Comparison of ENCODE assay signal across 22 cellular contexts in the genomic region with DNA sequence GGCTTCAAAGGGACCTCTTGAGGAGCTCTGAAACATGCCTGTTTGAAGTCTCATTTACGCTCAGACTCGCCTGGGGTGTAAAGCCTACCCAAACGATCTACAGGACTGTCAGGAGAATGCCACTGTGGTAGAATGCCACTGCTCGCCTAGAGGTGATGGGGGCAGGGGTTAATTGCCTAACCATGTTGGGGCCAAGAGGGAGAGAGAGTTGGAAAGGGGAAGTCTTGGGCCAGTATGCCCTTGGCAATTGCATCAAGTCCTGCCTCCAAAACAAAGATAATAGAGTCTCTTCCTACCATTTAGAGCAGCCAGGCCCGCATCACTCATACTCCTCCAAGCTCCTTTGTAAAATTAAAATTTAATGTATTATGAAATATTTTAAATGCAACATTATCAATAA. TPM values are rescaled to one million over a fixed set of nuclear protein-coding genes. Genes with fewer than 3 reads are reported as not detected.
A peak's percentile ranks its signal among the peaks of the same experiment; 100 is the strongest.
DNase-seq lines count a peak whose midpoint lies in the region; ATAC-seq and TF ChIP-seq lines count a peak whose summit lies in the region.
"Had no signal": no experiment of that assay in that cellular context is flagged by ENCODE, and none has a peak within 500 bp of the region (broad histone marks: within the 10 kb centered on the region; RNA-seq: fewer than 3 reads in every experiment).

No MANE protein-coding gene starts in this region.

- H3K27ac ChIP-seq in HL-60 (replicated peaks) (no peak overlapping the region; the same call in 1 of the 2 replicates), mesenchymal stem cell (ENCODE audit: low read length, poor library complexity, severe bottlenecking) (no peak overlapping the region)
- H3K27ac ChIP-seq: BLaER1 treated with 17β-estradiol and CSF1 and Interleukin-3, amounts not matched to agents 10 nM and 100 nM had no signal

- TF ChIP-seq CTCF in HL-60 (IDR thresholded peaks at IDR 0.05; ENCODE audit: insufficient read depth, low read length), result no peak

- H3K4ac ChIP-seq in mesenchymal stem cell (ENCODE audit: low read depth in 1 of 2, low read length in 2 of 2), result peak overlapping the region; percentile 13 to 57

- H3K27me3 ChIP-seq in HL-60 (ENCODE audit: insufficient read depth, poor library complexity, severe bottlenecking) (no peaks in the 10 kb centered on the region), mesenchymal stem cell (ENCODE audit: control insufficient read depth in 1 of 2, insufficient read depth in 1 of 2, low read length in 2 of 2) (no peaks in the 10 kb centered on the region)
- H3K27me3 ChIP-seq: BLaER1 treated with 17β-estradiol and CSF1 and Interleukin-3, amounts not matched to agents 10 nM and 100 nM; MG63 had no signal

- peak overlapping the region in 1 of 2 experiments; percentile 99 for H2BK12ac ChIP-seq in mesenchymal stem cell (ENCODE audit: low read length in 2 of 2)

- peak overlapping the region; percentile 44 to 82 for H3K18ac ChIP-seq in mesenchymal stem cell (ENCODE audit: low read depth in 1 of 2, low read length in 2 of 2)

- no peaks in the 10 kb centered on the region for H3K9me3 ChIP-seq in mesenchymal stem cell (ENCODE audit: control insufficient read depth, low read length)
- H3K9me3 ChIP-seq: BLaER1 treated with 17β-estradiol and CSF1 and Interleukin-3, amounts not matched to agents 10 nM and 100 nM; MG63 had no signal

- H2BK120ac ChIP-seq in mesenchymal stem cell (ENCODE audit: low read depth, low read length), result no peak overlapping the region

- H2BK5ac ChIP-seq in mesenchymal stem cell (ENCODE audit: low read depth, low read length, poor library complexity, severe bottlenecking), result no peak overlapping the region

- ATAC-seq in GM18517 (IDR thresholded peaks at IDR 0.05; ENCODE audit: unreplicated experiment), result no peak
- no peak for ATAC-seq in GM21381 (IDR thresholded peaks at IDR 0.05; ENCODE audit: unreplicated experiment)
- ATAC-seq: CD8-positive, alpha-beta T cell; GM12878; SK-N-SH treated with all-trans-retinoic acid at 6 μM for 48 hours had no signal

- 71% methylated on average over 4 of the region's 5 CpGs for WGBS in mesenchymal stem cell

- peak overlapping the region in 1 of 2 experiments; percentile 97 for H3K14ac ChIP-seq in mesenchymal stem cell (ENCODE audit: low read length in 2 of 2)

- H3K4me3 ChIP-seq in HL-60 (replicated peaks; ENCODE audit: insufficient read depth, low read length), result no peak overlapping the region
- no peak overlapping the region for H3K4me3 ChIP-seq in mesenchymal stem cell (ENCODE audit: insufficient read depth in 1 of 2, low read depth in 1 of 2, low read length in 2 of 2)
- H3K4me3 ChIP-seq: BLaER1 treated with 17β-estradiol and CSF1 and Interleukin-3, amounts not matched to agents 10 nM and 100 nM; GM12878; MG63 had no signal

- H4K91ac ChIP-seq in mesenchymal stem cell (ENCODE audit: low read length), result peak overlapping the region; percentile 34

- H2BK15ac ChIP-seq in mesenchymal stem cell (ENCODE audit: low read depth, poor library complexity, severe bottlenecking), result peak overlapping the region; percentile 26

- DNase-seq in HL-60 (ENCODE audit: low read depth in 1 of 2, low spot score in 1 of 2) (peak; percentile 64 to 83), NOMO-1 (lab: John Stamatoyannopoulos, UW; ENCODE audit: unreplicated experiment in 2 of 2) (peak; percentile 81), SKM-1 (lab: John Stamatoyannopoulos, UW; ENCODE audit: unreplicated experiment) (peak; percentile 80), mesenchymal stem cell (no peak), GM19238 (ENCODE audit: insufficient read length, low spot score) (no peak), NCI-H2081 (lab: John Stamatoyannopoulos, UW) (no peak)
- DNase-seq: Calu3; CD8-positive, alpha-beta T cell; EL; H9; Karpas-422; MG63; NCI-H1417 treated with DMSO at 0.1 percent for 48 hours; NCI-H1930; NCI-H345; NCI-H524 treated with DMSO at 0.1 percent for 48 hours; SHP77 had no signal

- H2AFZ ChIP-seq in mesenchymal stem cell (ENCODE audit: low read depth, low read length), result no peak overlapping the region

- no peak overlapping the region for H3K4me2 ChIP-seq in mesenchymal stem cell (ENCODE audit: low read length, poor library complexity, severe bottlenecking)

- no peak overlapping the region for H3K23ac ChIP-seq in mesenchymal stem cell (ENCODE audit: low read length in 2 of 2)

- no peak overlapping the region for H3K9ac ChIP-seq in mesenchymal stem cell (ENCODE audit: low read length)
- H3K9ac ChIP-seq: BLaER1 treated with 17β-estradiol and CSF1 and Interleukin-3, amounts not matched to agents 10 nM and 100 nM had no signal

- no peaks in the 10 kb centered on the region for H3K79me1 ChIP-seq in mesenchymal stem cell (replicated peaks; ENCODE audit: low read length, poor library complexity, severe bottlenecking)

- H3K36me3 ChIP-seq in mesenchymal stem cell (ENCODE audit: control insufficient read depth in 1 of 2, insufficient read depth in 2 of 2, low read depth in 1 of 2, low read length in 2 of 2), result no peaks in the 10 kb centered on the region

- H3K4me1 ChIP-seq in mesenchymal stem cell (ENCODE audit: control insufficient read depth, insufficient read depth, low read depth, low read length), result no peaks in the 10 kb centered on the region

- no peak overlapping the region for H2AK5ac ChIP-seq in mesenchymal stem cell (ENCODE audit: low read length, severe bottlenecking)

- peak overlapping the region; percentile 84 for H4K8ac ChIP-seq in mesenchymal stem cell (ENCODE audit: low read length)

RNA-seq across cellular contexts. Expression of a gene that starts 25.2 kb away (rescaled TPM):
- polyA plus RNA-seq in mesenchymal stem cell (2013, experiment 1 of 2), result 12.3 TPM
- polyA plus RNA-seq in mesenchymal stem cell (2013, experiment 2 of 2), result 13.6 TPM

Comparison
In these comparisons a context has a peak if more than half of its experiments do, and no peak if none do; other contexts are left out.
1. DNase-seq: peak in HL-60 (2 of 2), NOMO-1 (2 of 2) and SKM-1 (single experiment); none in mesenchymal stem cell (single experiment), GM19238 (single experiment) and NCI-H2081 (0 of 2).